Comparison of ENCODE assay signal across 8 cellular contexts in the genomic region with DNA sequence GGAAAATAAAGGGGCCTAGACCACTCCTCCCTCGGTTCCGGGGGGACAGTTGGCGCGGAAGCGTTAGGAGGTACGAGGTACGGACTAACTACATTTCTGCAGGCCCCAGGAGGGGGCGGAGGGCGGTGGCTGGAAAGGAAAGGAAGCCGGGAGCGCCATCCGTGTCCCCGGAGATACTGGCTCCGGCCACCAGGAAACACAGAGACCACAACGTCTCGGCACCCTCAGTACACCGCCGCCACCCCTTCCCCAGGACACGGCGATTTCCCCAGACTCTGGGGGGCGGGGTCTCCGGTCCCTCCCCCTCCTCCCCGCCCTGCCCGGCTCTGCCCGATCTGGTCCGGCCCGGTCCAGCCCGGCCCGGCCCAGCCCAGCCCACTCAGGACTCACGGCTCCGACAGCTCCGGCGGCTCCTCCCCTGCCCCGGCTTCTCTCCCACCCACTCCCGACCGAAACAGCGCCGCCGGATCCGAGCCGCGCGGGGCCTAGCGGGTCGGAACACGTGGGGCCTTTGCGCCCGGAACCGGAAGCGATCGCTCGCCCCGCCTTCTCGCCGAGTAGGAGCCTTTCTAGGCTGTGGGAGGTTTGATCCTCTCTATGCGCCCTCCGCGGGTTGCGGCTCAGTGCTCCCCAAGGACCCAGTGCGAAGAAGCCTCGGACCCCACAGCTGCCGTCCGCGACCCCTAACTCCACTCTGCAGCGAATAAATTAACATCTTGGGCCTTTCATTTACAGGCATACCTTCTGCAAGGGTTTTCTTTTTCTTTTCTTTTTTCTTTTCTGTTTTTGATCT. TPM values are rescaled to one million over a fixed set of nuclear protein-coding genes. Genes with fewer than 3 reads are reported as not detected.
DNase-seq lines count a peak whose midpoint lies in the region; ATAC-seq and TF ChIP-seq lines count a peak whose summit lies in the region.

Gene ZNF202, minus strand, starts transcription at position 502 of the 793 bp plus-strand sequence. CDS start 10,772 bp downstream, outside the sequence.

- no peak for TF ChIP-seq CTCF in coronary artery (IDR thresholded peaks at IDR 0.05)

- ATAC-seq in GM19372 (IDR thresholded peaks at IDR 0.05; ENCODE audit: low read depth, unreplicated experiment) (peak; percentile 99), HG03521 (IDR thresholded peaks at IDR 0.05; ENCODE audit: unreplicated experiment) (peak; percentile 99), left lobe of liver (peak; percentile 99)

- CTCF ChIA-PET in activated CD4-positive, alpha-beta T cell treated with anti-CD3 and anti-CD28 coated beads, Interleukin-2, amount 10 ng/mL, durations not matched to agents 7 days and 5 days (lab: Charles Lee): no interaction called here

- H3K4me3 ChIP-seq in coronary artery: peak within 1 kb of the TSS; percentile 89

- H3K9me3 Mint-ChIP-seq in activated CD4-positive, alpha-beta T cell treated with anti-CD3 and anti-CD28 coated beads, Interleukin-2, amount 10 ng/mL, durations not matched to agents 7 days and 5 days: no peaks in the 10 kb centered on the region

- POLR2A ChIA-PET in activated CD4-positive, alpha-beta T cell treated with anti-CD3 and anti-CD28 coated beads, Interleukin-2, amount 10 ng/mL, durations not matched to agents 7 days and 5 days (lab: Charles Lee): no interaction called here

- peak; percentile 95 for DNase-seq in CD1c-positive myeloid dendritic cell (ENCODE audit: extremely low spot score)
- peak; percentile 97 for DNase-seq in NCI-H69 (lab: John Stamatoyannopoulos, UW)
- DNase-seq in activated CD4-positive, alpha-beta T cell treated with anti-CD3 and anti-CD28 coated beads, Interleukin-2, amount 10 ng/mL, durations not matched to agents 7 days and 5 days: peak; percentile 93
- peak; percentile 93 for DNase-seq in coronary artery (ENCODE audit: low spot score)
- peak; percentile 91 for DNase-seq in left lobe of liver (ENCODE audit: low spot score)
- peak; percentile 92 to 94 for DNase-seq in stimulated activated CD4-positive, alpha-beta T cell treated with anti-CD3 and anti-CD28 coated beads, Interleukin-2, amount 100 ng/mL, for 24 hours

- H3K4me3 Mint-ChIP-seq in activated CD4-positive, alpha-beta T cell treated with anti-CD3 and anti-CD28 coated beads, Interleukin-2, amount 10 ng/mL, durations not matched to agents 7 days and 5 days: peak within 1 kb of the TSS; percentile 91

- peak within 1 kb of the TSS; percentile 94 for H3K27ac Mint-ChIP-seq in activated CD4-positive, alpha-beta T cell treated with anti-CD3 and anti-CD28 coated beads, Interleukin-2, amount 10 ng/mL, durations not matched to agents 7 days and 5 days

- peaks cover 36% of the 10 kb centered on the region for H3K4me1 Mint-ChIP-seq in activated CD4-positive, alpha-beta T cell treated with anti-CD3 and anti-CD28 coated beads, Interleukin-2, amount 10 ng/mL, durations not matched to agents 7 days and 5 days

- H3K36me3 Mint-ChIP-seq in activated CD4-positive, alpha-beta T cell treated with anti-CD3 and anti-CD28 coated beads, Interleukin-2, amount 10 ng/mL, durations not matched to agents 7 days and 5 days (ENCODE audit: low read depth): peaks cover 21% of the 10 kb centered on the region

- H3K27me3 Mint-ChIP-seq in activated CD4-positive, alpha-beta T cell treated with anti-CD3 and anti-CD28 coated beads, Interleukin-2, amount 10 ng/mL, durations not matched to agents 7 days and 5 days: peaks cover 10% of the 10 kb centered on the region

- peak within 1 kb of the TSS; percentile 61 to 86 for H3K27ac ChIP-seq in coronary artery

RNA-seq across cellular contexts. Expression of gene ZNF202, which starts in this region (rescaled TPM):
- 10 to 100 TPM; 11.2 to 13.7 TPM for total RNA-seq in activated CD4-positive, alpha-beta T cell treated with anti-CD3 and anti-CD28 coated beads, Interleukin-2, amount 10 ng/mL, durations not matched to agents 7 days and 5 days
- 3.4 TPM for total RNA-seq in left lobe of liver

Comparison
In these comparisons a context has a peak if more than half of its experiments do, and no peak if none do; other contexts are left out.
1. Peak in every context shown above with its lines: DNase-seq, ATAC-seq, H3K4me3 ChIP-seq and H3K27ac ChIP-seq.